Comparison of ENCODE assay signal across 1 cellular context in genomic region chr13:110125613-110126272, GRCh38.
TF ChIP-seq lines count a peak whose summit lies in the region.

No MANE protein-coding gene starts in this region.

TF ChIP-seq in endothelial cell of umbilical vein, 7 proteins besides CTCF, POLR2A, EP300 and RAD21 (continued from another document):
- no peak for TF ChIP-seq MAX (IDR thresholded peaks at IDR 0.05; ENCODE audit: insufficient read depth, insufficient read length)
